In the genomic region with DNA sequence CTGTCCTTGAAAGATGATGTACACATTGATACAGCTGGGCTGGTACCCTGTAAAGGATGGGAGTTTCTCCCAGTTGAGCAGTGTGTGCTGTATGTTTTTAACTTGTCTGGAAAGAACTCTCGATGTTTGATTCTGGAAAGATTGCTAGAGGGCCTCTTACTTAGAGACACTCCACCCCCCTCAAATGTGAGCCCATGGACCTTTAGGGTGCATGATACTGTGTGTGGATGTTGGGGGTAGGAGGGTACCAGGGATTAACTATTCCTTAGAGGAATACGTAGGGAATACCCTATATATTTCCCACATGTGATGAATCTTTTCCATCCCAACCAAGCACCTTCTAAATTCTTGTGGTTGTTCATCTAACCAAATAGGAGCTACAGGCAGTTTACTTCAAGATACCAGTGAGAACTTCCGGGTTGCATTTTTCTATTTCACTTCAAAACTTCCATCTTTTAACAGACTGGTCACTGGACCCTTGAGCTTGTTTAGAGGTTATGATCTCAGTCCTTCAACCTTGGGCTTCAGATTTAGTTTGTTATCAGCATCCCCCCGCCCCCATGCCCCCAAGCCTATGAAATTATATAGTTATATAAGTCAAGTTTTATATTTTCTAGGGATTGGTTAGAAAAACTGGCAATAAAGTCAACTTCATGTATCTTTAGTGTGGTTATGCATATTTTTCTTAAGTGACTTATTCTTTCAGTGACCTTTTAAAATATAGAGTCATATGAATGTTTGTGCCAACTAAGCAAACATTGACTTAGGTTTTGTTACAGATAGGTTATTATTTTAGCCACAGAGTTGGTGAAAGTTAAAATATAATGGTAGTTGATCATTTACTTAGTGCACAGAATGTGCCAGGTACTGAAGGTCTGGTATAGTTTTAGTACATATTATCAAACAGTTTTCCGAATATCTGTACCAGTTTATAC, we compare ENCODE assay signal across 18 cellular contexts. TPM values are rescaled to one million over a fixed set of nuclear protein-coding genes. Genes with fewer than 3 reads are reported as not detected.
A peak's percentile ranks its signal among the peaks of the same experiment; 100 is the strongest.
DNase-seq lines count a peak whose midpoint lies in the region; ATAC-seq, FAIRE-seq and TF ChIP-seq lines count a peak whose summit lies in the region.
"Had no signal": no experiment of that assay in that cellular context is flagged by ENCODE, and none has a peak within 500 bp of the region (broad histone marks: within the 10 kb centered on the region; RNA-seq: fewer than 3 reads in every experiment).

No MANE protein-coding gene starts in this region.

- no peak for TF ChIP-seq RAD21 in K562 (CRISPR knock-in tag; conservative IDR thresholded peaks at IDR 0.05 in 1 of 2, IDR thresholded peaks at IDR 0.05 in 1 of 2)

- H3K4me1 ChIP-seq in K562 (replicated peaks in 1 of 2; ENCODE audit: control insufficient read depth in 2 of 2, insufficient read depth in 2 of 2, low read length in 2 of 2), result no peaks in the 10 kb centered on the region
- H3K4me1 ChIP-seq in right lobe of liver, result peaks cover 0 to 46% (median 13%) of the 10 kb centered on the region in 4 donors
- H3K4me1 ChIP-seq in gastrocnemius medialis, result peaks cover 8 to 20% of the 10 kb centered on the region in 2 donors

- H3K36me3 ChIP-seq in K562 (ENCODE audit: control insufficient read depth, insufficient read depth, low read length) (no peaks in the 10 kb centered on the region), right lobe of liver (no peaks in the 10 kb centered on the region), gastrocnemius medialis (no peaks in the 10 kb centered on the region)
- H3K36me3 ChIP-seq: thoracic aorta had no signal

- H2AFZ ChIP-seq in K562 (ENCODE audit: low read depth, low read length), result no peak overlapping the region

- TF ChIP-seq EP300 in K562 (IDR thresholded peaks at IDR 0.05; ENCODE audit: low read length), result no peak

- H3K9me1 ChIP-seq in K562 (ENCODE audit: control insufficient read depth, insufficient read depth, low read length), result no peaks in the 10 kb centered on the region

- no peak for TF ChIP-seq CTCF in 22Rv1 (IDR thresholded peaks at IDR 0.05)
- no peak for TF ChIP-seq CTCF in K562 (IDR thresholded peaks at IDR 0.05 in 2 of 3, conservative IDR thresholded peaks at IDR 0.05 in 1 of 3; ENCODE audit: insufficient read depth in 2 of 3, low read depth in 1 of 3, low read length in 3 of 3)
- no peak for TF ChIP-seq CTCF in right lobe of liver (IDR thresholded peaks at IDR 0.05)
- TF ChIP-seq CTCF in gastrocnemius medialis (IDR thresholded peaks at IDR 0.05 in 4 of 5, conservative IDR thresholded peaks at IDR 0.05 in 1 of 5), result no peak

- no peaks in the 10 kb centered on the region for H3K9me3 ChIP-seq in K562 (replicated peaks; ENCODE audit: control insufficient read depth, insufficient read depth, low read depth, low read length)
- H3K9me3 ChIP-seq in right lobe of liver, result no peaks in the 10 kb centered on the region
- H3K9me3 ChIP-seq in gastrocnemius medialis, result no peaks in the 10 kb centered on the region
- H3K9me3 ChIP-seq: psoas muscle, thoracic aorta had no signal

- WGBS in K562 (ENCODE audit: insufficient coverage, low coverage, missing lambda C conversion rate), result 47% methylated on average over 5 of the region's 5 CpGs
- WGBS in right lobe of liver (ENCODE audit: insufficient coverage, low coverage, low lambda C conversion rate, missing lambda C conversion rate), result 56% methylated on average over 5 of the region's 5 CpGs

- DNase-seq in GM18507 (ENCODE audit: extremely low spot score, insufficient read length, low read depth) (no peak), K562 (ENCODE audit: extremely low read depth in 1 of 4, low spot score in 3 of 4) (no peak), right lobe of liver (no peak), NCI-H2107 treated with DMSO at 0.1 percent for 48 hours (lab: John Stamatoyannopoulos, UW; ENCODE audit: unreplicated experiment) (no peak), gastrocnemius medialis (no peak), NCI-H510A treated with DMSO at 0.1 percent for 48 hours (lab: John Stamatoyannopoulos, UW) (no peak), activated gamma-delta T cell (lab: John Stamatoyannopoulos, UW) (no peak)
- DNase-seq: activated effector memory CD4-positive, alpha-beta T cell treated with Interleukin-2 at 50 U/mL for 16 hours; central memory CD4-positive, alpha-beta T cell; effector CD8-positive, alpha-beta T cell; natural killer cell; NCI-H1436; NCI-H82; psoas muscle had no signal

- BruUV-seq in K562 (replicated peaks; lab: Mats Ljungman, UMichigan), result no TSS peak

- FAIRE-seq in GM18507 (lab: Jason Lieb, UNC) (peak; percentile 67), K562 (lab: Jason Lieb, UNC) (no peak)
- FAIRE-seq: G401.6 had no signal

- POLR2A ChIA-PET in K562 (lab: Yijun Ruan, JAX), result interaction anchor here (0.6 kb wide), 1 partner anchor 8 kb away, joined by 4 read pairs; no protein-coding TSS in a partner anchor

- H3K9ac ChIP-seq in K562 (ENCODE audit: insufficient read depth in 1 of 2, low read depth in 2 of 2, low read length in 2 of 2), result no peak overlapping the region

- H3K27ac ChIP-seq in 22Rv1 (peak overlapping the region; percentile 70), K562 (ENCODE audit: extremely low read depth, low read depth, low read length) (no peak overlapping the region), right lobe of liver (peak overlapping the region; percentile 33 to 49 (median 39)), gastrocnemius medialis (no peak overlapping the region)
- H3K27ac ChIP-seq: psoas muscle, SK-N-MC, thoracic aorta had no signal

- no peaks in the 10 kb centered on the region for H3K27me3 ChIP-seq in K562 (ENCODE audit: control insufficient read depth in 2 of 2, insufficient read depth in 2 of 2, low read length in 2 of 2)
- no peaks in the 10 kb centered on the region for H3K27me3 ChIP-seq in right lobe of liver
- no peaks in the 10 kb centered on the region for H3K27me3 ChIP-seq in gastrocnemius medialis

- peaks cover 4% of the 10 kb centered on the region; the same call in 1 of the 2 replicates for H4K20me1 ChIP-seq in K562 (replicated peaks; ENCODE audit: control insufficient read depth, insufficient read depth, low read length)

- H3K4me3 ChIP-seq in K562 (no peak overlapping the region), right lobe of liver (peak overlapping the region in 1 of 3 donors; percentile 1), gastrocnemius medialis (no peak overlapping the region)
- H3K4me3 ChIP-seq: psoas muscle, SK-N-MC, thoracic aorta had no signal

- CTCF ChIA-PET in K562 (lab: Yijun Ruan, JAX; ENCODE audit: low intra/inter-chr PET ratio), result no interaction called here

- intact Hi-C loops in K562 (cut with micrococcal nuclease), result no loop called here
- intact Hi-C loops in right lobe of liver (cut with DNase I), result no loop called here
- intact Hi-C loops in gastrocnemius medialis (cut with DNase I; ENCODE audit: low total_unique reads), result no loop called here

- no peak for TF ChIP-seq POLR2A in K562 (conservative IDR thresholded peaks at IDR 0.05)
- TF ChIP-seq POLR2A in right lobe of liver (IDR thresholded peaks at IDR 0.05), result no peak
- TF ChIP-seq POLR2A in gastrocnemius medialis (IDR thresholded peaks at IDR 0.05), result no peak

- in situ Hi-C loops in K562 (cut with MboI) (no loop called here), gastrocnemius medialis (cut with MboI; ENCODE audit: low sequenced_read_pairs in 4 of 4) (no loop called here)

- no peak overlapping the region for H3K4me2 ChIP-seq in K562 (ENCODE audit: insufficient read depth, low read length)

- peaks cover 3% of the 10 kb centered on the region; the same call in 1 of the 3 replicates for H3K79me2 ChIP-seq in K562 (ENCODE audit: control insufficient read depth, insufficient read depth, low read length)

- ATAC-seq in K562 (no peak), right lobe of liver (peak; percentile 75 to 90 (median 82)), gastrocnemius medialis (no peak)
- ATAC-seq: psoas muscle had no signal

TF ChIP-seq in K562, 482 proteins besides CTCF, POLR2A, EP300 and RAD21 (continues in another document):
- peak; percentile 35; the same call in 1 of the 2 replicates for TF ChIP-seq ZNF316 (IDR thresholded peaks at IDR 0.05)
- TF ChIP-seq U2AF2 (optimal IDR thresholded peaks at IDR 0.05; ENCODE audit: low read depth, low read length), result no peak

RNA-seq across cellular contexts. Expression of a gene that starts 18.2 kb away (rescaled TPM):
- total RNA-seq in K562 (2011; cell fraction: chromatin; rRNA removed; ENCODE audit: low replicate concordance), result 12.6 and 37.3 TPM in 2 replicates
- 6.3 and 9.9 TPM in 2 replicates for total RNA-seq in K562 (2011; cell fraction: nucleolus; rRNA removed)
- total RNA-seq in K562 (2011; cell fraction: nucleoplasm; rRNA removed), result 12.0 and 18.2 TPM in 2 replicates
- total RNA-seq in K562 (2014; rRNA removed) (10.8 and 12.9 TPM in 2 replicates), K562 (2014; rRNA removed; fragmentation: Illumina TruSeq; extraction: Trizol) (21.2 and 24.9 TPM in 2 replicates), K562 (2015; rRNA removed; fragmentation: Illumina TruSeq; extraction: Trizol) (23.3 and 26.2 TPM in 2 replicates), K562 (2021) (13.6 and 13.8 TPM in 2 replicates), right lobe of liver (10 to 100 TPM; 14.9 to 24.4 (median 19.8) TPM), gastrocnemius medialis (10 to 100 TPM; 13.9 to 18.1 (median 14.8) TPM)
- polyA plus RNA-seq in K562 (2011; rRNA removed) (17.8 and 21.5 TPM in 2 replicates), K562 (2014; fragmentation: Illumina TruSeq; extraction: Trizol) (15.5 and 18.3 TPM in 2 replicates), K562 (2014; fragmentation: Nextera tagmentation; extraction: Ambion mirVana) (1 to 10 TPM; 8.0 to 9.3 TPM), K562 (2014; rRNA removed) (12.2 and 12.6 TPM in 2 replicates)
- polyA plus RNA-seq in K562 (2011; cell fraction: cytosol; rRNA removed), result 6.8 and 10.1 TPM in 2 replicates
- polyA plus RNA-seq in K562 (2011; cell fraction: nucleus; rRNA removed), result 9.6 and 13.3 TPM in 2 replicates
- polyA plus RNA-seq in K562 (2012), result 13.9 and 14.1 TPM in 2 replicates
- 31.0 and 36.1 TPM in 2 replicates for polyA minus RNA-seq in K562 (2011; rRNA and poly(A)+ RNA removed)
- polyA minus RNA-seq in K562 (2011; cell fraction: cytosol; rRNA and poly(A)+ RNA removed), result 11.6 and 12.5 TPM in 2 replicates
- 11.3 and 21.7 TPM in 2 replicates for polyA minus RNA-seq in K562 (2011; cell fraction: nucleus; rRNA and poly(A)+ RNA removed)

Comparison
In these comparisons a context has a peak if more than half of its experiments do, and no peak if none do; other contexts are left out.
1. H3K27ac ChIP-seq: peak in 22Rv1 (single experiment) and right lobe of liver (3 of 3); none in K562 (single experiment) and gastrocnemius medialis (0 of 4).
2. ATAC-seq: peak in right lobe of liver (4 of 4); none in K562 (single experiment) and gastrocnemius medialis (0 of 2).